In the genomic region with DNA sequence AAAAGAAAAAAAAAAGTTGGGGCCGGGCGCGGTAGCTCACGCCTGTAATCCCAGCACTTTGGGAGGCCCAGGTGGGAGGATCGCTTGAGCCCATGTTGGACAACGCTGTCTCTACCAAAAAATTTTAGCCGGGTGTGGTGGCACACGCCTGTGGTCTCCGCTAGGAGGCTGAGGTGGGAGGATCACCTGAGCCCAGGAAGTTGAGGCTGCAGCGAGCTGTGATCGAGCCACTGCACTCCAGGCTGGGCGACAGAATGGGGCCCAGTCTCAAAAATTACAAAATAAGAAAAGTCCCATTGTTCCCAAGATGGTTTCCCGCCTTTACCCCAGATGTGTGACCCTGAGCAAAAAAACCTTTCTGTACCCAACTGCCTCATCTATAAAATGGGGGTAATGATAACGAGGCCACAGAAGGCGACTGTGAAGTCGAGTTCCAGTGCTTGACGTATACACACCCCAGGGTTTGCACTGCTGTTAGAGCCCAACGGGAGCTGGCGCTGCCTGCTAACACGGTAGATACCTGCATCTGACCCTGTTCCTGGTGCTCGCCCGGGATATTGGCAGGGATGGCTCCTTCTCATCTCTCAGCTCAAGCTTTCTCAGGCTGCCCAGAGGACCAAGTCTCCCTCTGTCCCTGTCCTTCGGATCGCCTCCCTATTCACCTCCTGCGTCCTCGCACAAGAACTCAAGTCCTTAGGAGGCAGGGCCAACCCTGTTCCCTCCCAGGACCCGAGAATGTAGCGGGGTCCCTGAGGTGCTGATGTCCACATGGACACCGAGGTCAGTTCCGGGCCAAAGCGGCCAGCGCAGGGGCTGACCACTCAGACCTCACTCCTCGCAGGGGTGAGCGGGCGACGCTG, we compare ENCODE assay signal across 8 cellular contexts. TPM values are rescaled to one million over a fixed set of nuclear protein-coding genes. Genes with fewer than 3 reads are reported as not detected.
DNase-seq lines count a peak whose midpoint lies in the region; ATAC-seq, FAIRE-seq and TF ChIP-seq lines count a peak whose summit lies in the region.

No MANE protein-coding gene starts in this region.

- peak; percentile 72 for ATAC-seq in HepG2
- no peak for ATAC-seq in thoracic aorta (ENCODE audit: insufficient number of reproducible peaks, low FRiP score, low read depth)
- no peak for ATAC-seq in GM18498 (IDR thresholded peaks at IDR 0.05; ENCODE audit: unreplicated experiment)

- WGBS in HepG2 (ENCODE audit: low lambda C conversion rate): 20% methylated on average over 20 of the region's 36 CpGs

- peaks cover 34% of the 10 kb centered on the region for H4K20me1 ChIP-seq in Karpas-422 (ENCODE audit: insufficient read depth, low read depth, low read length)
- H4K20me1 ChIP-seq in HepG2 (ENCODE audit: insufficient read depth, low read length): peaks cover 24% of the 10 kb centered on the region

- H3K27me3 ChIP-seq in Karpas-422 (ENCODE audit: low read length) (no peaks in the 10 kb centered on the region), HepG2 (ENCODE audit: control insufficient read depth in 1 of 2, insufficient read depth in 2 of 2, low read length in 2 of 2) (no peaks in the 10 kb centered on the region; a peak in 1 of 5 replicates), thoracic aorta (replicated peaks; ENCODE audit: insufficient read depth) (no peaks in the 10 kb centered on the region)

- TSS peak; percentile 85 for BruUV-seq in HepG2 (replicated peaks; lab: Mats Ljungman, UMichigan)

- in situ Hi-C loops in astrocyte of the spinal cord (cut with HindIII; ENCODE audit: low sequenced_read_pairs) (no loop called here), HepG2 (cut with HindIII; ENCODE audit: extremely low pct_ligation_motif_present, low pct_unique_long_range_greater_than_20kb) (no loop called here)

- H3K9me3 ChIP-seq in Karpas-422 (ENCODE audit: low read length) (no peaks in the 10 kb centered on the region), HepG2 (ENCODE audit: low read length) (no peaks in the 10 kb centered on the region), thoracic aorta (no peaks in the 10 kb centered on the region)

- H3K36me3 ChIP-seq in Karpas-422 (ENCODE audit: insufficient read depth, low read length) (peaks cover 29% of the 10 kb centered on the region; the same call in 1 of the 2 replicates), HepG2 (replicated peaks in 1 of 2; ENCODE audit: control insufficient read depth in 1 of 2, insufficient read depth in 2 of 2, low read length in 2 of 2) (peaks cover 16 to 27% of the 10 kb centered on the region in 2 experiments), thoracic aorta (peaks cover 25% of the 10 kb centered on the region)

- intact Hi-C loops in HepG2 (cut with micrococcal nuclease; ENCODE audit: unreplicated experiment): loop anchor here (5.0 kb wide), 1 partner anchor 34 kb away; the partner anchor contains the start of genes POLR2L and TSPAN4

- peak overlapping the region; percentile 75 for H3K27ac ChIP-seq in Karpas-422 (ENCODE audit: low read length)
- H3K27ac ChIP-seq in HepG2 (ENCODE audit: extremely low read length, insufficient read depth, low read length): peak overlapping the region; percentile 95
- peak overlapping the region; percentile 87 to 98 for H3K27ac ChIP-seq in thoracic aorta

- POLR2A ChIA-PET in HepG2 (lab: Yijun Ruan, JAX): interaction anchor here (0.6 to 2.7 kb wide), 19 partner anchors 11 to 363 kb away, joined by 3 to 127 read pairs (median 5); partner anchors contain the start of genes CEND1, CRACR2B, EPS8L2 and GATD1

- TF ChIP-seq POLR2A in HepG2 (IDR thresholded peaks at IDR 0.05; ENCODE audit: insufficient read depth in 1 of 2, low read depth in 2 of 2, low read length in 2 of 2): 0 out of 4 replicates have a peak, but pooled peaks of 1 of the 2 experiments have one; percentile 7

- CTCF ChIA-PET in HepG2 (lab: Yijun Ruan, JAX; ENCODE audit: low intra/inter-chr PET ratio, low total read pairs): no interaction called here

- H2AFZ ChIP-seq in Karpas-422 (ENCODE audit: low read length) (no peak overlapping the region), HepG2 (ENCODE audit: low read length) (no peak overlapping the region)

- no peak for FAIRE-seq in HepG2 (lab: Jason Lieb, UNC)

- H3K4me2 ChIP-seq in Karpas-422 (ENCODE audit: low read depth, low read length, poor library complexity, severe bottlenecking) (peak overlapping the region; percentile 92), HepG2 (ENCODE audit: low read depth, low read length) (peak overlapping the region; percentile 97)

- DNase-seq in GM10266 (ENCODE audit: extremely low spot score) (no peak), Karpas-422 (peak; percentile 78), astrocyte of the spinal cord (ENCODE audit: low read depth, low spot score) (no peak), HepG2 (ENCODE audit: low spot score) (peak; percentile 71), thoracic aorta (ENCODE audit: low spot score) (no peak), NCI-H2196 (lab: John Stamatoyannopoulos, UW; ENCODE audit: unreplicated experiment) (no peak), OCI-M2 (lab: John Stamatoyannopoulos, UW; ENCODE audit: unreplicated experiment) (no peak)

- TF ChIP-seq CTCF in GM10266 (IDR thresholded peaks at IDR 0.05; ENCODE audit: control insufficient read depth, insufficient read depth, low read depth, missing control alignments) (peak; percentile 6), astrocyte of the spinal cord (IDR thresholded peaks at IDR 0.05; ENCODE audit: low read depth, low read length) (no peak), HepG2 (CRISPR knock-in tag; IDR thresholded peaks at IDR 0.05) (no peak), thoracic aorta (IDR thresholded peaks at IDR 0.05) (no peak)

- H3K9ac ChIP-seq in Karpas-422 (ENCODE audit: low read length): peak overlapping the region; percentile 85
- H3K9ac ChIP-seq in HepG2 (ENCODE audit: insufficient read depth, low read depth, low read length): peak overlapping the region; percentile 98

- H3K4me3 ChIP-seq in Karpas-422 (ENCODE audit: low read length): peak overlapping the region; percentile 87
- H3K4me3 ChIP-seq in astrocyte of the spinal cord (ENCODE audit: low read depth, low read length): peak overlapping the region; percentile 90
- peak overlapping the region; percentile 97 to 100 (median 99) for H3K4me3 ChIP-seq in HepG2 (replicated peaks in 1 of 3; ENCODE audit: insufficient read depth in 1 of 3, low read depth in 2 of 3, low read length in 3 of 3)
- peak overlapping the region; percentile 90 for H3K4me3 ChIP-seq in thoracic aorta

- TF ChIP-seq EP300 in HepG2 (IDR thresholded peaks at IDR 0.05; ENCODE audit: low read depth in 2 of 2, low read length in 2 of 2): no peak
- TF ChIP-seq EP300 in HepG2 (CRISPR knock-in tag; IDR thresholded peaks at IDR 0.05; ENCODE audit: borderline replicate concordance): no peak

- peaks cover 40% of the 10 kb centered on the region for H3K79me2 ChIP-seq in Karpas-422 (ENCODE audit: low read length)
- peaks cover 44% of the 10 kb centered on the region for H3K79me2 ChIP-seq in HepG2 (ENCODE audit: insufficient read depth, low read length)

- no peak for TF ChIP-seq RAD21 in HepG2 (CRISPR knock-in tag; IDR thresholded peaks at IDR 0.05)

- H3K4me1 ChIP-seq in Karpas-422 (ENCODE audit: low read length) (peaks cover 44% of the 10 kb centered on the region), HepG2 (ENCODE audit: insufficient read depth, low read length) (peaks cover 56% of the 10 kb centered on the region), thoracic aorta (ENCODE audit: control insufficient read depth in 1 of 2, low read depth in 2 of 2) (peaks cover 22 to 42% of the 10 kb centered on the region in 2 donors)

- no peaks in the 10 kb centered on the region for H3K9me2 ChIP-seq in Karpas-422 (replicated peaks; ENCODE audit: insufficient read depth, low read length)

RNA-seq across cellular contexts. Expression of gene RPLP2, which starts 1.1 kb away (rescaled TPM):
- total RNA-seq in Karpas-422 (2014; rRNA removed; shearing (Covaris generic); ENCODE audit: low replicate concordance): 774 and 1,042 TPM in 2 replicates
- total RNA-seq in HepG2 (2016; rRNA removed; fragmentation: Illumina TruSeq; extraction: Trizol) (2,049 and 2,106 TPM in 2 replicates), thoracic aorta (100 to 1,000 TPM; 170 to 221 TPM)
- total RNA-seq in HepG2 (2016; cell fraction: cytosol; rRNA removed; fragmentation: Illumina TruSeq; extraction: Trizol; ENCODE audit: low read depth): 3,126 and 3,282 TPM in 2 replicates
- 1,870 and 2,048 TPM in 2 replicates for total RNA-seq in HepG2 (2016; cell fraction: insoluble cytoplasmic fraction; rRNA removed; fragmentation: Illumina TruSeq; extraction: Trizol)
- total RNA-seq in HepG2 (2016; cell fraction: membrane; rRNA removed; fragmentation: Illumina TruSeq; extraction: Trizol): 3,967 and 4,265 TPM in 2 replicates
- 735 and 852 TPM in 2 replicates for total RNA-seq in HepG2 (2016; cell fraction: nucleus; rRNA removed; fragmentation: Illumina TruSeq; extraction: Trizol)
- polyA plus RNA-seq in HepG2 (2011; rRNA removed): 895 and 978 TPM in 2 replicates
- polyA plus RNA-seq in HepG2 (2011; cell fraction: cytosol; rRNA removed): 1,028 and 2,692 TPM in 2 replicates
- polyA plus RNA-seq in HepG2 (2011; cell fraction: nucleus; rRNA removed): 723 and 858 TPM in 2 replicates
- 1,506 and 2,284 TPM in 2 replicates for polyA plus RNA-seq in HepG2 (2012)
- polyA plus RNA-seq in HepG2 (2016; cell fraction: cytosol; fragmentation: Illumina TruSeq; extraction: Trizol; ENCODE audit: low read depth): 3,287 and 3,430 TPM in 2 replicates
- 1,412 and 1,584 TPM in 2 replicates for polyA plus RNA-seq in HepG2 (2016; cell fraction: insoluble cytoplasmic fraction; fragmentation: Illumina TruSeq; extraction: Trizol; ENCODE audit: low read depth)
- polyA plus RNA-seq in HepG2 (2016; cell fraction: membrane; fragmentation: Illumina TruSeq; extraction: Trizol; ENCODE audit: low read depth): 3,687 and 3,698 TPM in 2 replicates
- polyA plus RNA-seq in HepG2 (2016; cell fraction: nucleus; fragmentation: Illumina TruSeq; extraction: Trizol; ENCODE audit: insufficient read depth, low read depth): 1,014 and 1,045 TPM in 2 replicates
- polyA minus RNA-seq in HepG2 (2011; rRNA and poly(A)+ RNA removed; ENCODE audit: low replicate concordance): 472 and 1,216 TPM in 2 replicates
- 793 and 848 TPM in 2 replicates for polyA minus RNA-seq in HepG2 (2011; cell fraction: cytosol; rRNA and poly(A)+ RNA removed)
- polyA minus RNA-seq in HepG2 (2011; cell fraction: nucleus; rRNA and poly(A)+ RNA removed): 188 and 248 TPM in 2 replicates

RNA-seq across cellular contexts. Expression of gene PIDD1, which starts 3.6 kb away (rescaled TPM):
- 26.2 and 26.6 TPM in 2 replicates for total RNA-seq in Karpas-422 (2014; rRNA removed; shearing (Covaris generic); ENCODE audit: low replicate concordance)
- total RNA-seq in HepG2 (2016; rRNA removed; fragmentation: Illumina TruSeq; extraction: Trizol) (7.9 and 16.0 TPM in 2 replicates), thoracic aorta (10 to 100 TPM; 10.9 to 52.0 TPM)
- total RNA-seq in HepG2 (2016; cell fraction: cytosol; rRNA removed; fragmentation: Illumina TruSeq; extraction: Trizol; ENCODE audit: low read depth): 3.5 and 4.1 TPM in 2 replicates
- 8.8 and 17.2 TPM in 2 replicates for total RNA-seq in HepG2 (2016; cell fraction: insoluble cytoplasmic fraction; rRNA removed; fragmentation: Illumina TruSeq; extraction: Trizol)
- 7.4 and 7.9 TPM in 2 replicates for total RNA-seq in HepG2 (2016; cell fraction: membrane; rRNA removed; fragmentation: Illumina TruSeq; extraction: Trizol)
- total RNA-seq in HepG2 (2016; cell fraction: nucleus; rRNA removed; fragmentation: Illumina TruSeq; extraction: Trizol): 17.2 and 22.2 TPM in 2 replicates
- polyA plus RNA-seq in HepG2 (2011; rRNA removed): 14.3 and 17.7 TPM in 2 replicates
- 5.0 and 12.7 TPM in 2 replicates for polyA plus RNA-seq in HepG2 (2011; cell fraction: cytosol; rRNA removed)
- polyA plus RNA-seq in HepG2 (2011; cell fraction: nucleus; rRNA removed): 234 and 353 TPM in 2 replicates
- 6.8 and 9.8 TPM in 2 replicates for polyA plus RNA-seq in HepG2 (2012)
- 3.7 and 3.9 TPM in 2 replicates for polyA plus RNA-seq in HepG2 (2016; cell fraction: cytosol; fragmentation: Illumina TruSeq; extraction: Trizol; ENCODE audit: low read depth)
- polyA plus RNA-seq in HepG2 (2016; cell fraction: insoluble cytoplasmic fraction; fragmentation: Illumina TruSeq; extraction: Trizol; ENCODE audit: low read depth): 12.6 and 15.2 TPM in 2 replicates
- polyA plus RNA-seq in HepG2 (2016; cell fraction: membrane; fragmentation: Illumina TruSeq; extraction: Trizol; ENCODE audit: low read depth): 7.8 and 9.8 TPM in 2 replicates
- polyA plus RNA-seq in HepG2 (2016; cell fraction: nucleus; fragmentation: Illumina TruSeq; extraction: Trizol; ENCODE audit: insufficient read depth, low read depth): 93.2 and 101 TPM in 2 replicates
- polyA minus RNA-seq in HepG2 (2011; rRNA and poly(A)+ RNA removed; ENCODE audit: low replicate concordance): 2.9 and 14.9 TPM in 2 replicates
- 3.4 and 7.0 TPM in 2 replicates for polyA minus RNA-seq in HepG2 (2011; cell fraction: cytosol; rRNA and poly(A)+ RNA removed)
- 19.3 TPM in 2 replicates for polyA minus RNA-seq in HepG2 (2011; cell fraction: nucleus; rRNA and poly(A)+ RNA removed)

RNA-seq across cellular contexts. Expression of gene PNPLA2, which starts 10.1 kb away (rescaled TPM):
- total RNA-seq in Karpas-422 (2014; rRNA removed; shearing (Covaris generic); ENCODE audit: low replicate concordance): 32.5 and 35.8 TPM in 2 replicates
- 4.8 and 10.5 TPM in 2 replicates for total RNA-seq in HepG2 (2016; rRNA removed; fragmentation: Illumina TruSeq; extraction: Trizol)
- 3.8 and 4.1 TPM in 2 replicates for total RNA-seq in HepG2 (2016; cell fraction: cytosol; rRNA removed; fragmentation: Illumina TruSeq; extraction: Trizol; ENCODE audit: low read depth)
- 4.0 and 11.4 TPM in 2 replicates for total RNA-seq in HepG2 (2016; cell fraction: insoluble cytoplasmic fraction; rRNA removed; fragmentation: Illumina TruSeq; extraction: Trizol)
- total RNA-seq in HepG2 (2016; cell fraction: membrane; rRNA removed; fragmentation: Illumina TruSeq; extraction: Trizol): 4.4 and 5.4 TPM in 2 replicates
- total RNA-seq in HepG2 (2016; cell fraction: nucleus; rRNA removed; fragmentation: Illumina TruSeq; extraction: Trizol): 17.2 and 23.5 TPM in 2 replicates
- 43.2 and 58.1 TPM in 2 replicates for polyA plus RNA-seq in HepG2 (2011; rRNA removed)
- polyA plus RNA-seq in HepG2 (2011; cell fraction: cytosol; rRNA removed): 7.3 and 12.8 TPM in 2 replicates
- 830 and 954 TPM in 2 replicates for polyA plus RNA-seq in HepG2 (2011; cell fraction: nucleus; rRNA removed)
- polyA plus RNA-seq in HepG2 (2012): 70.1 and 82.8 TPM in 2 replicates
- polyA plus RNA-seq in HepG2 (2016; cell fraction: cytosol; fragmentation: Illumina TruSeq; extraction: Trizol; ENCODE audit: low read depth): 4.8 and 6.6 TPM in 2 replicates
- 14.6 and 20.2 TPM in 2 replicates for polyA plus RNA-seq in HepG2 (2016; cell fraction: insoluble cytoplasmic fraction; fragmentation: Illumina TruSeq; extraction: Trizol; ENCODE audit: low read depth)
- polyA plus RNA-seq in HepG2 (2016; cell fraction: membrane; fragmentation: Illumina TruSeq; extraction: Trizol; ENCODE audit: low read depth): 7.5 and 10.2 TPM in 2 replicates
- 77.9 and 79.1 TPM in 2 replicates for polyA plus RNA-seq in HepG2 (2016; cell fraction: nucleus; fragmentation: Illumina TruSeq; extraction: Trizol; ENCODE audit: insufficient read depth, low read depth)
- 60.4 and 150 TPM in 2 replicates for polyA minus RNA-seq in HepG2 (2011; rRNA and poly(A)+ RNA removed; ENCODE audit: low replicate concordance)
- polyA minus RNA-seq in HepG2 (2011; cell fraction: cytosol; rRNA and poly(A)+ RNA removed): 24.0 and 31.5 TPM in 2 replicates
- 135 and 151 TPM in 2 replicates for polyA minus RNA-seq in HepG2 (2011; cell fraction: nucleus; rRNA and poly(A)+ RNA removed)
- 100 to 1,000 TPM; 105 to 115 TPM for total RNA-seq in thoracic aorta

RNA-seq across cellular contexts. Expression of gene SLC25A22, which starts 10.6 kb away (rescaled TPM):
- total RNA-seq in Karpas-422 (2014; rRNA removed; shearing (Covaris generic); ENCODE audit: low replicate concordance): 9.3 and 23.4 TPM in 2 replicates
- total RNA-seq in HepG2 (2016; rRNA removed; fragmentation: Illumina TruSeq; extraction: Trizol) (8.0 and 12.4 TPM in 2 replicates), thoracic aorta (10 to 100 TPM; 10.7 to 16.9 TPM)
- total RNA-seq in HepG2 (2016; cell fraction: cytosol; rRNA removed; fragmentation: Illumina TruSeq; extraction: Trizol; ENCODE audit: low read depth): 4.2 and 5.7 TPM in 2 replicates
- 8.0 and 11.4 TPM in 2 replicates for total RNA-seq in HepG2 (2016; cell fraction: insoluble cytoplasmic fraction; rRNA removed; fragmentation: Illumina TruSeq; extraction: Trizol)
- total RNA-seq in HepG2 (2016; cell fraction: membrane; rRNA removed; fragmentation: Illumina TruSeq; extraction: Trizol): 8.3 and 9.2 TPM in 2 replicates
- 7.7 and 9.2 TPM in 2 replicates for total RNA-seq in HepG2 (2016; cell fraction: nucleus; rRNA removed; fragmentation: Illumina TruSeq; extraction: Trizol)
- 19.2 and 20.5 TPM in 2 replicates for polyA plus RNA-seq in HepG2 (2011; rRNA removed)
- 5.9 and 7.9 TPM in 2 replicates for polyA plus RNA-seq in HepG2 (2011; cell fraction: cytosol; rRNA removed)
- 50.3 and 61.9 TPM in 2 replicates for polyA plus RNA-seq in HepG2 (2011; cell fraction: nucleus; rRNA removed)
- 7.5 and 11.4 TPM in 2 replicates for polyA plus RNA-seq in HepG2 (2012)
- polyA plus RNA-seq in HepG2 (2016; cell fraction: cytosol; fragmentation: Illumina TruSeq; extraction: Trizol; ENCODE audit: low read depth): 2.6 and 3.7 TPM in 2 replicates
- polyA plus RNA-seq in HepG2 (2016; cell fraction: insoluble cytoplasmic fraction; fragmentation: Illumina TruSeq; extraction: Trizol; ENCODE audit: low read depth): 13.5 and 14.7 TPM in 2 replicates
- 8.3 and 8.7 TPM in 2 replicates for polyA plus RNA-seq in HepG2 (2016; cell fraction: membrane; fragmentation: Illumina TruSeq; extraction: Trizol; ENCODE audit: low read depth)
- 25.5 and 28.7 TPM in 2 replicates for polyA plus RNA-seq in HepG2 (2016; cell fraction: nucleus; fragmentation: Illumina TruSeq; extraction: Trizol; ENCODE audit: insufficient read depth, low read depth)
- 19.4 and 40.7 TPM in 2 replicates for polyA minus RNA-seq in HepG2 (2011; rRNA and poly(A)+ RNA removed; ENCODE audit: low replicate concordance)
- polyA minus RNA-seq in HepG2 (2011; cell fraction: cytosol; rRNA and poly(A)+ RNA removed): 8.5 and 14.7 TPM in 2 replicates
- polyA minus RNA-seq in HepG2 (2011; cell fraction: nucleus; rRNA and poly(A)+ RNA removed): 14.9 and 16.0 TPM in 2 replicates

RNA-seq across cellular contexts. Expression of gene CEND1, which starts 18.8 kb away (rescaled TPM):
- total RNA-seq in Karpas-422 (2014; rRNA removed; shearing (Covaris generic); ENCODE audit: low replicate concordance): 19.8 and 50.0 TPM in 2 replicates
- not detected in 2 replicates for total RNA-seq in HepG2 (2016; rRNA removed; fragmentation: Illumina TruSeq; extraction: Trizol)
- not detected in 2 replicates for total RNA-seq in HepG2 (2016; cell fraction: cytosol; rRNA removed; fragmentation: Illumina TruSeq; extraction: Trizol; ENCODE audit: low read depth)
- total RNA-seq in HepG2 (2016; cell fraction: insoluble cytoplasmic fraction; rRNA removed; fragmentation: Illumina TruSeq; extraction: Trizol): not detected in 2 replicates
- not detected in 2 replicates for total RNA-seq in HepG2 (2016; cell fraction: membrane; rRNA removed; fragmentation: Illumina TruSeq; extraction: Trizol)
- total RNA-seq in HepG2 (2016; cell fraction: nucleus; rRNA removed; fragmentation: Illumina TruSeq; extraction: Trizol): not detected in 2 replicates
- not detected in 2 replicates for polyA plus RNA-seq in HepG2 (2011; rRNA removed)
- polyA plus RNA-seq in HepG2 (2011; cell fraction: cytosol; rRNA removed): not detected in 2 replicates
- polyA plus RNA-seq in HepG2 (2011; cell fraction: nucleus; rRNA removed): 0.07 TPM in 1 of 2 replicates, not detected in the other
- 0.11 TPM in 1 of 2 replicates, not detected in the other for polyA plus RNA-seq in HepG2 (2012)
- polyA plus RNA-seq in HepG2 (2016; cell fraction: cytosol; fragmentation: Illumina TruSeq; extraction: Trizol; ENCODE audit: low read depth): not detected in 2 replicates
- polyA plus RNA-seq in HepG2 (2016; cell fraction: insoluble cytoplasmic fraction; fragmentation: Illumina TruSeq; extraction: Trizol; ENCODE audit: low read depth): not detected in 2 replicates
- not detected in 2 replicates for polyA plus RNA-seq in HepG2 (2016; cell fraction: membrane; fragmentation: Illumina TruSeq; extraction: Trizol; ENCODE audit: low read depth)
- polyA plus RNA-seq in HepG2 (2016; cell fraction: nucleus; fragmentation: Illumina TruSeq; extraction: Trizol; ENCODE audit: insufficient read depth, low read depth): not detected in 2 replicates
- polyA minus RNA-seq in HepG2 (2011; rRNA and poly(A)+ RNA removed; ENCODE audit: low replicate concordance): not detected in 2 replicates
- not detected in 2 replicates for polyA minus RNA-seq in HepG2 (2011; cell fraction: cytosol; rRNA and poly(A)+ RNA removed)
- polyA minus RNA-seq in HepG2 (2011; cell fraction: nucleus; rRNA and poly(A)+ RNA removed): not detected in 2 replicates
- not detected for total RNA-seq in thoracic aorta

Comparison
In these comparisons a context has a peak if more than half of its experiments do, and no peak if none do; other contexts are left out.
1. DNase-seq: peak in Karpas-422 (single experiment) and HepG2 (single experiment); none in GM10266 (single experiment), astrocyte of the spinal cord (single experiment), thoracic aorta (single experiment), NCI-H2196 (single experiment) and OCI-M2 (single experiment).
2. Peak in every context shown above with its lines, with median percentiles within 50 percentile points of each other: H3K27ac ChIP-seq and H3K4me3 ChIP-seq.